Comparison of ENCODE assay signal across 31 cellular contexts in the genomic region with DNA sequence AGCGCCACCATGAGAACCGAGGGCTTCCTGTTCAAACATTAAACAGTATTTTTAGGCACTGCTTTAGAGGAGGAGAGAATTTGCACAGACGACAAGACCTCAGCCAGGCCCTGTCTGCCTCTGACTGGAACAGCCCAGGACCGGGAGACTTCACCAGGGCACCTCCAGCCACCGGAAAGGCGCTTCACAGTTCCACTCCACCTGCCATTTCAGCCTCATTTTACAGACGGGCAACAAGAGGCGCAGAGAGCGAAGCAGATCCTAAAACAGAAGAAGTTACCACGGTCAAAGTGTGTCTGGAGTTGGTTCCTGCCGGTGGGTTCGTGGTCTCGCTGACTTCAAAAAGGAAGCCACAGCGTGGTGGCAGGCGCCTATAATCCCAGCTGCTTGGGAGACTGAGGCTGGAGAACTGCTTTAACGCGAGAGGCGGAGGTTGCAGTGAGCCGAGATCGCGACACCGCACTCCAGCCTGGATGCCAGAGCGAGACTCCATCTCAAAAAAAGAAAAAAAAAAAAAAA. TPM values are rescaled to one million over a fixed set of nuclear protein-coding genes. Genes with fewer than 3 reads are reported as not detected.
"Had no signal": no experiment of that assay in that cellular context is flagged by ENCODE, and none has a peak within 500 bp of the region (broad histone marks: within the 10 kb centered on the region; RNA-seq: fewer than 3 reads in every experiment).

No MANE protein-coding gene starts in this region.

- H3K27ac ChIP-seq: brain microvascular endothelial cell, coronary artery, gastroesophageal sphincter, hepatocyte, spleen, suprapubic skin, transverse colon, WERI-Rb-1 had no signal

- H3K27ac Mint-ChIP-seq: activated CD4-positive, alpha-beta memory T cell treated with anti-CD3 and anti-CD28 coated beads for 36 hours; activated CD4-positive, alpha-beta T cell treated with anti-CD3 and anti-CD28 coated beads, Interleukin-2, amount 10 ng/mL, durations not matched to agents 24 days and 14 days; activated naive CD4-positive, alpha-beta T cell treated with anti-CD3 and anti-CD28 coated beads, Interleukin-2, amount 10 ng/mL, durations not matched to agents 7 days and 5 days; activated naive CD8-positive, alpha-beta T cell treated with anti-CD3 and anti-CD28 coated beads, Interleukin-2, amount 10 ng/mL, durations not matched to agents 7 days and 5 days; effector memory CD8-positive, alpha-beta T cell; T-helper 1 cell treated with Interleukin-12 subunit alpha and Interleukin-12 subunit beta and Interleukin-4 antibody, amounts not matched to agents 30 μg/mL and 1 μg/mL, for 36 hours had no signal

- DNase-seq: activated CD4-positive, alpha-beta memory T cell treated with anti-CD3 and anti-CD28 coated beads for 36 hours; activated CD4-positive, alpha-beta T cell treated with anti-CD3 and anti-CD28 coated beads, Interleukin-2, amount 10 ng/mL, durations not matched to agents 24 days and 14 days; activated CD4-positive, CD25-positive, alpha-beta regulatory T cell treated with anti-CD3 and anti-CD28 coated beads, Interleukin-2, amount 50 U/mL, for 72 hours; activated CD8-positive, alpha-beta memory T cell treated with anti-CD3 and anti-CD28 coated beads, Interleukin-2, amount 50 U/mL, for 4 hours; activated gamma-delta T cell; activated naive CD4-positive, alpha-beta T cell treated with anti-CD3 and anti-CD28 coated beads, Interleukin-2, amount 10 ng/mL, durations not matched to agents 7 days and 5 days; activated naive CD8-positive, alpha-beta T cell treated with anti-CD3 and anti-CD28 coated beads, Interleukin-2, amount 10 ng/mL, durations not matched to agents 7 days and 5 days; activated T-cell treated with anti-CD3 and anti-CD28 coated beads, Interleukin-2, amount 50 U/mL, for 1 hour; brain microvascular endothelial cell; dorsolateral prefrontal cortex; effector memory CD8-positive, alpha-beta T cell; left cardiac atrium; left ventricle myocardium superior; right cardiac atrium; spleen; stimulated activated naive CD4-positive, alpha-beta T cell; T-helper 9 cell; transverse colon; WERI-Rb-1 had no signal

- H2AFZ ChIP-seq: hepatocyte had no signal

- H3K9me3 ChIP-seq: gastroesophageal sphincter, suprapubic skin, transverse colon had no signal

- H3K36me3 ChIP-seq: brain microvascular endothelial cell, gastroesophageal sphincter, spleen, suprapubic skin, transverse colon, WERI-Rb-1 had no signal

- H3K36me3 Mint-ChIP-seq: activated CD4-positive, alpha-beta memory T cell treated with anti-CD3 and anti-CD28 coated beads for 36 hours; activated naive CD4-positive, alpha-beta T cell treated with anti-CD3 and anti-CD28 coated beads, Interleukin-2, amount 10 ng/mL, durations not matched to agents 7 days and 5 days; activated naive CD8-positive, alpha-beta T cell treated with anti-CD3 and anti-CD28 coated beads, Interleukin-2, amount 10 ng/mL, durations not matched to agents 7 days and 5 days had no signal

- H3K9me3 Mint-ChIP-seq: activated CD4-positive, alpha-beta memory T cell treated with anti-CD3 and anti-CD28 coated beads for 36 hours; activated naive CD8-positive, alpha-beta T cell treated with anti-CD3 and anti-CD28 coated beads, Interleukin-2, amount 10 ng/mL, durations not matched to agents 7 days and 5 days; effector memory CD8-positive, alpha-beta T cell; T-helper 1 cell treated with Interleukin-12 subunit alpha and Interleukin-12 subunit beta and Interleukin-4 antibody, amounts not matched to agents 30 μg/mL and 1 μg/mL, for 36 hours had no signal

- H3K4me3 ChIP-seq: coronary artery, dorsolateral prefrontal cortex, gastroesophageal sphincter, hepatocyte, spleen, suprapubic skin, transverse colon had no signal

- H3K4me1 ChIP-seq: gastroesophageal sphincter, spleen, suprapubic skin, transverse colon had no signal

- H3K4me1 Mint-ChIP-seq: activated CD4-positive, alpha-beta T cell treated with anti-CD3 and anti-CD28 coated beads, Interleukin-2, amount 10 ng/mL, durations not matched to agents 24 days and 14 days; activated naive CD4-positive, alpha-beta T cell treated with anti-CD3 and anti-CD28 coated beads, Interleukin-2, amount 10 ng/mL, durations not matched to agents 7 days and 5 days had no signal

- H3K79me2 ChIP-seq: hepatocyte had no signal

- H3K4me3 Mint-ChIP-seq: activated CD4-positive, alpha-beta memory T cell treated with anti-CD3 and anti-CD28 coated beads for 36 hours; activated CD4-positive, alpha-beta T cell treated with anti-CD3 and anti-CD28 coated beads, Interleukin-2, amount 10 ng/mL, durations not matched to agents 24 days and 14 days; activated naive CD4-positive, alpha-beta T cell treated with anti-CD3 and anti-CD28 coated beads, Interleukin-2, amount 10 ng/mL, durations not matched to agents 7 days and 5 days; activated naive CD8-positive, alpha-beta T cell treated with anti-CD3 and anti-CD28 coated beads, Interleukin-2, amount 10 ng/mL, durations not matched to agents 7 days and 5 days; effector memory CD8-positive, alpha-beta T cell; T-helper 1 cell treated with Interleukin-12 subunit alpha and Interleukin-12 subunit beta and Interleukin-4 antibody, amounts not matched to agents 30 μg/mL and 1 μg/mL, for 36 hours had no signal

- H3K27me3 ChIP-seq: brain microvascular endothelial cell, hepatocyte, suprapubic skin, transverse colon had no signal

- ATAC-seq: effector memory CD8-positive, alpha-beta T cell; gastroesophageal sphincter; left cardiac atrium; left ventricle myocardium superior; right cardiac atrium had no signal

- FAIRE-seq: astrocyte, endothelial cell of umbilical vein, keratinocyte, urothelium cell line had no signal

- H3K4me2 ChIP-seq: hepatocyte had no signal

RNA-seq across cellular contexts. Expression of a gene that starts 28.4 kb away (rescaled TPM):
- total RNA-seq: endothelial cell of umbilical vein, fibroblast of lung, fibroblast of villous mesenchyme had no signal
- polyA plus RNA-seq: endothelial cell of umbilical vein, fibroblast of lung, keratinocyte, neural cell had no signal
